In genomic region chr3:166190360-166190759, GRCh38 we compare ENCODE assay signal across 17 cellular contexts.
DNase-seq lines count a peak whose midpoint lies in the region; ATAC-seq and TF ChIP-seq lines count a peak whose summit lies in the region.
"Had no signal": no experiment of that assay in that cellular context is flagged by ENCODE, and none has a peak within 500 bp of the region (broad histone marks: within the 10 kb centered on the region; RNA-seq: fewer than 3 reads in every experiment).

No MANE protein-coding gene starts in this region.

- H3K27me3 Mint-ChIP-seq in MCF 10A (ENCODE audit: insufficient read depth, unreplicated experiment) = no peaks in the 10 kb centered on the region
- no peaks in the 10 kb centered on the region for H3K27me3 Mint-ChIP-seq in activated CD4-positive, alpha-beta T cell treated with anti-CD3 and anti-CD28 coated beads, Interleukin-2, amount 10 ng/mL, durations not matched to agents 7 days and 5 days
- H3K27me3 Mint-ChIP-seq: activated naive CD4-positive, alpha-beta T cell treated with anti-CD3 and anti-CD28 coated beads, Interleukin-2, amount 50 U/mL, for 24 hours; memory B cell had no signal

- H3K36me3 ChIP-seq in breast epithelium (no peaks in the 10 kb centered on the region), HAP-1 (replicated peaks) (no peaks in the 10 kb centered on the region)

- H3K4me3 ChIP-seq in breast epithelium (no peak overlapping the region), fibroblast of the aortic adventitia (ENCODE audit: low read depth, low read length) (no peak overlapping the region), HAP-1 (no peak overlapping the region)
- H3K4me3 ChIP-seq: A549 had no signal

- no peaks in the 10 kb centered on the region for H3K9me3 ChIP-seq in breast epithelium
- no peaks in the 10 kb centered on the region for H3K9me3 ChIP-seq in HAP-1
- H3K9me3 ChIP-seq: A549, Caco-2 had no signal

- H3K4me3 Mint-ChIP-seq in MCF 10A (ENCODE audit: unreplicated experiment) = no peak overlapping the region
- H3K4me3 Mint-ChIP-seq in activated CD4-positive, alpha-beta T cell treated with anti-CD3 and anti-CD28 coated beads, Interleukin-2, amount 10 ng/mL, durations not matched to agents 7 days and 5 days = no peak overlapping the region
- H3K4me3 Mint-ChIP-seq: activated naive CD4-positive, alpha-beta T cell treated with anti-CD3 and anti-CD28 coated beads, Interleukin-2, amount 50 U/mL, for 24 hours; memory B cell; stimulated activated effector memory CD8-positive, alpha-beta T cell treated with anti-CD3 and anti-CD28 coated beads, Interleukin-12 subunit alpha, Interleukin-12 subunit beta, amount 100 ng/mL, for 72 hours; T-helper 1 cell treated with Interleukin-12 subunit alpha and Interleukin-12 subunit beta and Interleukin-4 antibody, amounts not matched to agents 30 μg/mL and 1 μg/mL, for 36 hours had no signal

- H3K27me3 ChIP-seq in breast epithelium = no peaks in the 10 kb centered on the region
- no peaks in the 10 kb centered on the region for H3K27me3 ChIP-seq in HAP-1 (ENCODE audit: low read depth)

- CTCF ChIA-PET in MCF 10A (lab: Yijun Ruan, JAX) = interaction anchor here (0.6 kb wide), 1 partner anchor 40 kb away, joined by 3 read pairs; no protein-coding TSS in a partner anchor
- CTCF ChIA-PET in activated CD4-positive, alpha-beta T cell treated with anti-CD3 and anti-CD28 coated beads, Interleukin-2, amount 10 ng/mL, durations not matched to agents 7 days and 5 days (lab: Charles Lee) = no interaction called here

- H3K27ac Mint-ChIP-seq in MCF 10A (ENCODE audit: low read depth, unreplicated experiment) = no peak overlapping the region
- H3K27ac Mint-ChIP-seq in activated CD4-positive, alpha-beta T cell treated with anti-CD3 and anti-CD28 coated beads, Interleukin-2, amount 10 ng/mL, durations not matched to agents 7 days and 5 days = no peak overlapping the region
- H3K27ac Mint-ChIP-seq: activated naive CD4-positive, alpha-beta T cell treated with anti-CD3 and anti-CD28 coated beads, Interleukin-2, amount 50 U/mL, for 24 hours; memory B cell; stimulated activated effector memory CD8-positive, alpha-beta T cell treated with anti-CD3 and anti-CD28 coated beads, Interleukin-12 subunit alpha, Interleukin-12 subunit beta, amount 100 ng/mL, for 72 hours; T-helper 1 cell treated with Interleukin-12 subunit alpha and Interleukin-12 subunit beta and Interleukin-4 antibody, amounts not matched to agents 30 μg/mL and 1 μg/mL, for 36 hours had no signal

- TF ChIP-seq POLR2A in breast epithelium (IDR thresholded peaks at IDR 0.05) = no peak

- BruUV-seq in MCF 10A (replicated peaks; lab: Mats Ljungman, UMichigan) = no TSS peak

- no peaks in the 10 kb centered on the region for H3K36me3 Mint-ChIP-seq in MCF 10A (ENCODE audit: insufficient read depth, unreplicated experiment)
- no peaks in the 10 kb centered on the region for H3K36me3 Mint-ChIP-seq in activated CD4-positive, alpha-beta T cell treated with anti-CD3 and anti-CD28 coated beads, Interleukin-2, amount 10 ng/mL, durations not matched to agents 7 days and 5 days (ENCODE audit: low read depth)
- H3K36me3 Mint-ChIP-seq: activated naive CD4-positive, alpha-beta T cell treated with anti-CD3 and anti-CD28 coated beads, Interleukin-2, amount 50 U/mL, for 24 hours; memory B cell; stimulated activated effector memory CD8-positive, alpha-beta T cell treated with anti-CD3 and anti-CD28 coated beads, Interleukin-12 subunit alpha, Interleukin-12 subunit beta, amount 100 ng/mL, for 72 hours had no signal

- POLR2A ChIA-PET in MCF 10A (lab: Yijun Ruan, JAX) = no interaction called here
- POLR2A ChIA-PET in activated CD4-positive, alpha-beta T cell treated with anti-CD3 and anti-CD28 coated beads, Interleukin-2, amount 10 ng/mL, durations not matched to agents 7 days and 5 days (lab: Charles Lee) = no interaction called here

- intact Hi-C loops in MCF 10A (cut with micrococcal nuclease) = no loop called here
- intact Hi-C loops in breast epithelium (cut with DNase I; ENCODE audit: low total_unique reads) = no loop called here

- no peak for ATAC-seq in HG02970 (IDR thresholded peaks at IDR 0.05; ENCODE audit: low FRiP score, unreplicated experiment)
- ATAC-seq: A549; stimulated activated effector memory CD8-positive, alpha-beta T cell treated with anti-CD3 and anti-CD28 coated beads, Interleukin-12 subunit alpha, Interleukin-12 subunit beta, amount 100 ng/mL, for 72 hours had no signal

- TF ChIP-seq CTCF in MCF 10A (IDR thresholded peaks at IDR 0.05; ENCODE audit: unreplicated experiment) (no peak), breast epithelium (IDR thresholded peaks at IDR 0.05) (no peak), fibroblast of the aortic adventitia (IDR thresholded peaks at IDR 0.05; ENCODE audit: insufficient read depth, low read length) (no peak)

- no peak overlapping the region for H3K27ac ChIP-seq in breast epithelium
- H3K27ac ChIP-seq: A549 had no signal

- in situ Hi-C loops in HAP-1 (cut with MboI; ENCODE audit: low sequenced_read_pairs) = no loop called here

- H3K4me1 ChIP-seq in breast epithelium (no peaks in the 10 kb centered on the region), HAP-1 (no peaks in the 10 kb centered on the region)
- H3K4me1 ChIP-seq: A549, Caco-2 had no signal

- H3K9me3 Mint-ChIP-seq in MCF 10A (ENCODE audit: unreplicated experiment) = no peaks in the 10 kb centered on the region
- no peaks in the 10 kb centered on the region for H3K9me3 Mint-ChIP-seq in activated CD4-positive, alpha-beta T cell treated with anti-CD3 and anti-CD28 coated beads, Interleukin-2, amount 10 ng/mL, durations not matched to agents 7 days and 5 days

- H3K4me1 Mint-ChIP-seq in MCF 10A (ENCODE audit: insufficient read depth, unreplicated experiment) = peaks cover 6% of the 10 kb centered on the region
- no peaks in the 10 kb centered on the region for H3K4me1 Mint-ChIP-seq in activated CD4-positive, alpha-beta T cell treated with anti-CD3 and anti-CD28 coated beads, Interleukin-2, amount 10 ng/mL, durations not matched to agents 7 days and 5 days
- H3K4me1 Mint-ChIP-seq: activated naive CD4-positive, alpha-beta T cell treated with anti-CD3 and anti-CD28 coated beads, Interleukin-2, amount 50 U/mL, for 24 hours; memory B cell; stimulated activated effector memory CD8-positive, alpha-beta T cell treated with anti-CD3 and anti-CD28 coated beads, Interleukin-12 subunit alpha, Interleukin-12 subunit beta, amount 100 ng/mL, for 72 hours had no signal

- DNase-seq in MCF 10A (ENCODE audit: unreplicated experiment) (peak; percentile 20), breast epithelium (ENCODE audit: low spot score in 2 of 2) (no peak), amniotic epithelial cell (ENCODE audit: low read depth) (peak; percentile 71), fibroblast of the aortic adventitia (ENCODE audit: low read depth) (peak; percentile 48), ecto neural progenitor cell (ENCODE audit: low spot score) (no peak), HAP-1 (ENCODE audit: low spot score in 2 of 2) (no peak)
- no peak for DNase-seq in activated CD4-positive, alpha-beta T cell treated with anti-CD3 and anti-CD28 coated beads, Interleukin-2, amount 10 ng/mL, durations not matched to agents 7 days and 5 days
- DNase-seq: cerebellar nuclear complex, NCI-H187 treated with DMSO at 0.1 percent for 48 hours, occipital lobe had no signal

Comparison
In these comparisons a context has a peak if more than half of its experiments do, and no peak if none do; other contexts are left out.
1. DNase-seq: peak in MCF 10A (single experiment), amniotic epithelial cell (single experiment) and fibroblast of the aortic adventitia (single experiment); none in breast epithelium (0 of 2), ecto neural progenitor cell (single experiment), activated CD4-positive, alpha-beta T cell treated with anti-CD3 and anti-CD28 coated beads, Interleukin-2, amount 10 ng/mL, durations not matched to agents 7 days and 5 days (single experiment) and HAP-1 (0 of 2).